Comparison of ENCODE assay signal across 10 cellular contexts in the genomic region with DNA sequence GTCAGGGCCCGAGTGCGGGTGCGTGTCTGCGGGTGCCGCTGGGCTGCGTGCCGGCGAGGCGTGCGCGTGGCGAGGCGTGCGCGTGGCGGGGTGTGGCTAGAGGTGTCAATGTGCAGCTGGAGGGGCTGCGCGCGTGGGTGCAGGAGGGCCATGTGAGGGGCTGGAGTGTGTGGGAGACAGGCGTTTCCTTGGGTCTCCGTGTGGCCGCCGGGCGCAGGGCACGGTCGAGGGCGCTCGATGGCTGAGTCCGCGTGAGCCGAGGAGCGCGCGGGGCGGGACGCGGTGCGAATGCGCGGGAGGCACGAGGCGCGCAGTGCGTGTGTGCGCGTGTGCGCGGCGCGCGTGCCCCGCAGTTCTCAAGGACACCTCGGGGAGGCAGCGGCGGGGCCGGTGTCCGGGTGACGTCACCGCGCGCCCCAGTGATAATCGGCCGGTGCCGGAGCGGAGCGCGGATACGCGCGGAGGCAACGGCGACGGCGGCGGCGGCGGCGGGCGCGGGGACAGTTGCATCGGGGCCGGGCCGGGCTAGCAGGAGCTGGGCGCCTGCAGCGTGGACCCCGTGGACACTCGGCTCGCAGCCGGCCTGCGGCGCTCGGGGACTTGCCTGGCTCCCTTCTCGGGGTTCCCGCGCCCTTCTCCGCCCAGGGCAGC. TPM values are rescaled to one million over a fixed set of nuclear protein-coding genes. Genes with fewer than 3 reads are reported as not detected.
DNase-seq lines count a peak whose midpoint lies in the region; TF ChIP-seq lines count a peak whose summit lies in the region.
"Had no signal": no experiment of that assay in that cellular context is flagged by ENCODE, and none has a peak within 500 bp of the region (broad histone marks: within the 10 kb centered on the region; RNA-seq: fewer than 3 reads in every experiment).

No MANE protein-coding gene starts in this region.

- H3K27ac ChIP-seq in coronary artery (no peak overlapping the region), SJCRH30 (no peak overlapping the region), Karpas-422 (ENCODE audit: low read length) (no peak overlapping the region)
- H3K27ac ChIP-seq: adrenal gland, pancreas had no signal

- H3K4me1 Mint-ChIP-seq in Caco-2 (ENCODE audit: low read depth, unreplicated experiment) = no peaks in the 10 kb centered on the region

- H3K9me2 ChIP-seq in Karpas-422 (replicated peaks; ENCODE audit: insufficient read depth, low read length) = no peaks in the 10 kb centered on the region

- peaks cover 21% of the 10 kb centered on the region for H3K27me3 Mint-ChIP-seq in Caco-2 (ENCODE audit: insufficient read depth, unreplicated experiment)

- H3K4me3 ChIP-seq in Caco-2 (ENCODE audit: low read depth, low read length) (no peak overlapping the region), coronary artery (peak overlapping the region; percentile 63), SJCRH30 (no peak overlapping the region), Karpas-422 (ENCODE audit: low read length) (no peak overlapping the region)
- H3K4me3 ChIP-seq: adrenal gland had no signal

- CTCF ChIA-PET in Caco-2 (lab: Charles Lee) = no interaction called here

- H3K9me3 ChIP-seq in Caco-2 (no peaks in the 10 kb centered on the region), SJCRH30 (replicated peaks) (no peaks in the 10 kb centered on the region; the same call in 1 of the 2 replicates), Karpas-422 (ENCODE audit: low read length) (no peaks in the 10 kb centered on the region)
- H3K9me3 ChIP-seq: adrenal gland, pancreas had no signal

- intact Hi-C loops in Caco-2 (cut with micrococcal nuclease; ENCODE audit: unreplicated experiment) = no loop called here

- POLR2A ChIA-PET in Caco-2 (lab: Charles Lee) = no interaction called here

- peaks cover 38% of the 10 kb centered on the region for H3K4me1 ChIP-seq in Caco-2
- no peaks in the 10 kb centered on the region for H3K4me1 ChIP-seq in SJCRH30
- H3K4me1 ChIP-seq in Karpas-422 (ENCODE audit: low read length) = peaks cover 6% of the 10 kb centered on the region

- no peak overlapping the region for H3K27ac Mint-ChIP-seq in Caco-2 (ENCODE audit: unreplicated experiment)

- H3K27me3 ChIP-seq in Caco-2 (replicated peaks; ENCODE audit: control insufficient read depth, insufficient read depth, low read length) (peaks cover 2% of the 10 kb centered on the region; the same call in 1 of the 2 replicates), SJCRH30 (peaks cover 41% of the 10 kb centered on the region; the same call in 1 of the 2 replicates), Karpas-422 (ENCODE audit: low read length) (no peaks in the 10 kb centered on the region)

- H3K9me3 Mint-ChIP-seq in Caco-2 (ENCODE audit: unreplicated experiment) = peaks cover under 1% of the 10 kb centered on the region

- H3K4me3 Mint-ChIP-seq in Caco-2 (ENCODE audit: unreplicated experiment) = peak overlapping the region; percentile 40

- H3K36me3 Mint-ChIP-seq in Caco-2 (ENCODE audit: insufficient read depth, unreplicated experiment) = peaks cover 14% of the 10 kb centered on the region

- no peak overlapping the region for H2AFZ ChIP-seq in Karpas-422 (ENCODE audit: low read length)

- no peak for TF ChIP-seq CTCF in Caco-2 (IDR thresholded peaks at IDR 0.05; ENCODE audit: insufficient read depth in 1 of 2, low read depth in 1 of 2, low read length in 1 of 2, severe bottlenecking in 1 of 2, unreplicated experiment in 1 of 2)
- peak; percentile 7; the same call in 1 of the 2 replicates for TF ChIP-seq CTCF in LNCAP (IDR thresholded peaks at IDR 0.05)
- no peak for TF ChIP-seq CTCF in coronary artery (IDR thresholded peaks at IDR 0.05)

- H3K9ac ChIP-seq in Karpas-422 (ENCODE audit: low read length) = no peak overlapping the region

- no peaks in the 10 kb centered on the region for H3K36me3 ChIP-seq in Caco-2 (ENCODE audit: control insufficient read depth, insufficient read depth, low read length)
- no peaks in the 10 kb centered on the region for H3K36me3 ChIP-seq in SJCRH30
- H3K36me3 ChIP-seq in Karpas-422 (ENCODE audit: insufficient read depth, low read length) = no peaks in the 10 kb centered on the region
- H3K36me3 ChIP-seq: adrenal gland, pancreas had no signal

- H4K20me1 ChIP-seq in Karpas-422 (ENCODE audit: insufficient read depth, low read depth, low read length) = peaks cover 12% of the 10 kb centered on the region; the same call in 1 of the 2 replicates

- DNase-seq in Caco-2 (no peak), coronary artery (ENCODE audit: low spot score) (no peak), occipital lobe (lab: John Stamatoyannopoulos, UW) (peak; percentile 61), SJCRH30 (no peak), activated gamma-delta T cell (lab: John Stamatoyannopoulos, UW) (no peak), Karpas-422 (no peak), OCI-M2 (lab: John Stamatoyannopoulos, UW; ENCODE audit: unreplicated experiment) (no peak)
- DNase-seq: adrenal gland had no signal

- no peak overlapping the region for H3K4me2 ChIP-seq in Karpas-422 (ENCODE audit: low read depth, low read length, poor library complexity, severe bottlenecking)

- no TSS peak for BruUV-seq in Caco-2 (replicated peaks; lab: Mats Ljungman, UMichigan)

- H3K79me2 ChIP-seq in Karpas-422 (ENCODE audit: low read length) = no peaks in the 10 kb centered on the region

RNA-seq across cellular contexts. Expression of gene YTHDF1, which starts 38.7 kb away (rescaled TPM):
- total RNA-seq in Caco-2 (2022) = 184 and 196 TPM in 2 replicates
- total RNA-seq in occipital lobe = 20.1 TPM
- total RNA-seq in SJCRH30 (2014; rRNA removed; shearing (Covaris generic)) = 83.2 and 84.4 TPM in 2 replicates
- total RNA-seq in Karpas-422 (2014; rRNA removed; shearing (Covaris generic); ENCODE audit: low replicate concordance) = 24.1 and 27.1 TPM in 2 replicates

RNA-seq across cellular contexts. Expression of gene BIRC7, which starts 58.4 kb away (rescaled TPM):
- total RNA-seq in Caco-2 (2022) = 0.42 and 0.54 TPM in 2 replicates
- total RNA-seq in occipital lobe = not detected
- total RNA-seq in SJCRH30 (2014; rRNA removed; shearing (Covaris generic)) = 0.10 TPM in 1 of 2 replicates, not detected in the other
- 10.7 and 23.3 TPM in 2 replicates for total RNA-seq in Karpas-422 (2014; rRNA removed; shearing (Covaris generic); ENCODE audit: low replicate concordance)
- total RNA-seq: pancreas had no signal
